In the genomic region with DNA sequence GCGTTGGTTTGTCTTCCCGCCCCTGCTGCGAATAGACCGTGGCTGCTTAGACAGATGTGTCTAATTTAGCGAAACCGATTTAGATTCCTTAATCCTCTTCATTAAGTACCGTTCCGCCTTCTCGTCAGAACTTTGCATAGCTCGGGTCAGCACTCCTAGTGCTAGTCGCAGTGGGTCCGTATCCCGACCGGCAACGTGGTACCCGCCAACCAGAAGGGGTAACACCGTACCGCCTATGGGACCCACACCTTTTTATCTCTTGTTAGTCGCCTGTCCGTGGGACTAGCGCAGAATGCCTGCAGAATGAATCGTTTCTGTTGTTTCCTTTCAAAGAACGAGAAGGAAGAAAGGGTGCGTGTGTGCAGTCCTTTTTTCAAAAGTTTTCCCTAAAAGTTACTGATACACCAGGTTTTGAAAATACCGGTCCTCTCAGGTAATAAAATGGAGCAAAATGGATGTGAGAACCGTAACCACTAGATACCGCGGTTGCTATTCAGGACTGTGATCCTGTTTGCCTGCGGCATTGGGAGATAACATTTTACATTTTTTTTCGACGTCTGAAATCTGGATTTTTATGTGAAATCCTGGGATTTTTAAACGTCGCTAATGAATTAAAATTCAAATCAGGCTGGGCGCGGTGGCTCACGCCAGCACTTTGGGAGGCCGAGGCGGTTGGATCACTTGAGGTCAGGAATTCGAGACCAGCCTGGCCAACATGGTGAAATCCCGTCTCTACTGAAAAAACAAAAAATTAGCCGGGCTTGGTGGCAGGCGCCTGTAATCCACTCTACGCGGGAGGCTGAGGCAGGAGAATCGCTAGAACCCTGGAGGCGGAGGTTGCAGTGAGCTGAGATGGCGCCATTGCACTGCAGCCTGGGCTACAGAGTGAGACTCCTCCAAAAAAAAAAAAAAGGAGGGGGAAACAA, we compare ENCODE assay signal across 1 cellular context.
TF ChIP-seq lines count a peak whose summit lies in the region.

No MANE protein-coding gene starts in this region.

TF ChIP-seq in GM12878, 131 proteins besides CTCF, POLR2A, EP300 and RAD21 (continued from another document):
- TF ChIP-seq, protein P1, sequence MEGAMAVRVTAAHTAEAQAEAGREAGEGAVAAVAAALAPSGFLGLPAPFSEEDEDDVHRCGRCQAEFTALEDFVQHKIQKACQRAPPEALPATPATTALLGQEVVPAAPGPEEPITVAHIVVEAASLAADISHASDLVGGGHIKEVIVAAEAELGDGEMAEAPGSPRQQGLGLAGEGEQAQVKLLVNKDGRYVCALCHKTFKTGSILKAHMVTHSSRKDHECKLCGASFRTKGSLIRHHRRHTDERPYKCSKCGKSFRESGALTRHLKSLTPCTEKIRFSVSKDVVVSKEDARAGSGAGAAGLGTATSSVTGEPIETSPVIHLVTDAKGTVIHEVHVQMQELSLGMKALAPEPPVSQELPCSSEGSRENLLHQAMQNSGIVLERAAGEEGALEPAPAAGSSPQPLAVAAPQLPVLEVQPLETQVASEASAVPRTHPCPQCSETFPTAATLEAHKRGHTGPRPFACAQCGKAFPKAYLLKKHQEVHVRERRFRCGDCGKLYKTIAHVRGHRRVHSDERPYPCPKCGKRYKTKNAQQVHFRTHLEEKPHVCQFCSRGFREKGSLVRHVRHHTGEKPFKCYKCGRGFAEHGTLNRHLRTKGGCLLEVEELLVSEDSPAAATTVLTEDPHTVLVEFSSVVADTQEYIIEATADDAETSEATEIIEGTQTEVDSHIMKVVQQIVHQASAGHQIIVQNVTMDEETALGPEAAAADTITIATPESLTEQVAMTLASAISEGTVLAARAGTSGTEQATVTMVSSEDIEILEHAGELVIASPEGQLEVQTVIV (IDR thresholded peaks at IDR 0.05; ENCODE audit: borderline replicate concordance, partially characterized antibody) = no peak
- no peak for TF ChIP-seq ASH2L (IDR thresholded peaks at IDR 0.05; ENCODE audit: borderline replicate concordance, low read depth)
